Comparison of ENCODE assay signal across 8 cellular contexts in genomic region chr14:89702151-89702936, GRCh38.
A peak's percentile ranks its signal among the peaks of the same experiment; 100 is the strongest.
DNase-seq lines count a peak whose midpoint lies in the region; ATAC-seq and TF ChIP-seq lines count a peak whose summit lies in the region.

No MANE protein-coding gene starts in this region.

- H3K4me2 ChIP-seq in SU-DHL-6 (ENCODE audit: low read depth, low read length, poor library complexity, severe bottlenecking) (peak overlapping the region; percentile 58), fibroblast of lung (ENCODE audit: extremely low read depth, insufficient read depth, low read length) (peak overlapping the region; percentile 97), osteoblast (ENCODE audit: insufficient read depth, low read length) (peak overlapping the region; percentile 75)

- peak; percentile 53 for DNase-seq in NCI-H2171 treated with DMSO at 0.1 percent for 48 hours (lab: John Stamatoyannopoulos, UW)
- DNase-seq in NCI-H2171 (lab: John Stamatoyannopoulos, UW): no peak
- peak; percentile 58 to 65 for DNase-seq in fibroblast of lung (ENCODE audit: low read depth in 2 of 2)
- no peak for DNase-seq in osteoblast (ENCODE audit: insufficient read length, low spot score, missing footprints)
- DNase-seq in NK-92 treated with Interleukin-12 subunit alpha and Interleukin-12 subunit beta, amount 100 ng/mL, for 24 hours (lab: John Stamatoyannopoulos, UW): no peak
- DNase-seq in GM20000 (ENCODE audit: low spot score): no peak

- TF ChIP-seq CTCF in SU-DHL-6 (IDR thresholded peaks at IDR 0.05; ENCODE audit: insufficient read depth, low read length, poor library complexity, severe bottlenecking) (no peak), fibroblast of lung (conservative IDR thresholded peaks at IDR 0.05 in 1 of 2, IDR thresholded peaks at IDR 0.05 in 1 of 2; ENCODE audit: low read depth in 1 of 2, low read length in 2 of 2) (no peak), osteoblast (IDR thresholded peaks at IDR 0.05; ENCODE audit: extremely low read depth, low read depth, low read length) (no peak), GM20000 (IDR thresholded peaks at IDR 0.05; ENCODE audit: extremely low read depth, missing control alignments) (no peak)

- H3K79me2 ChIP-seq in SU-DHL-6 (ENCODE audit: insufficient read depth, low read length) (no peaks in the 10 kb centered on the region), fibroblast of lung (ENCODE audit: control insufficient read depth, insufficient read depth, low read length) (no peaks in the 10 kb centered on the region), osteoblast (ENCODE audit: insufficient read depth, low read length) (no peaks in the 10 kb centered on the region)

- H3K9me3 ChIP-seq in SU-DHL-6 (ENCODE audit: insufficient read depth, low read length) (no peaks in the 10 kb centered on the region), fibroblast of lung (ENCODE audit: control insufficient read depth, insufficient read depth, low read depth, low read length) (no peaks in the 10 kb centered on the region), osteoblast (ENCODE audit: low read depth, low read length) (no peaks in the 10 kb centered on the region)

- no peak for ATAC-seq in HG03342 (IDR thresholded peaks at IDR 0.05; ENCODE audit: unreplicated experiment)

- H3F3A ChIP-seq in SU-DHL-6 (ENCODE audit: insufficient read depth): peaks cover 5% of the 10 kb centered on the region; the same call in 1 of the 2 replicates

- H3K27ac ChIP-seq in SU-DHL-6 (ENCODE audit: low read depth, low read length): no peak overlapping the region
- H3K27ac ChIP-seq in fibroblast of lung (ENCODE audit: insufficient read depth, low read length): peak overlapping the region; percentile 83
- H3K27ac ChIP-seq in osteoblast (ENCODE audit: low read depth, low read length): no peak overlapping the region

- peak overlapping the region; percentile 27; the same call in 1 of the 2 replicates for H3K9ac ChIP-seq in SU-DHL-6 (ENCODE audit: low read length)
- peak overlapping the region; percentile 57 for H3K9ac ChIP-seq in fibroblast of lung (ENCODE audit: insufficient read depth, low read length)

- H3K4me1 ChIP-seq in fibroblast of lung (ENCODE audit: control insufficient read depth, extremely low read depth, insufficient read depth, low read length) (no peaks in the 10 kb centered on the region), osteoblast (ENCODE audit: insufficient read depth, low read length) (peaks cover 12% of the 10 kb centered on the region)

- no peaks in the 10 kb centered on the region for H3K9me2 ChIP-seq in SU-DHL-6 (replicated peaks; ENCODE audit: insufficient read depth, low read length)

- H2AFZ ChIP-seq in SU-DHL-6 (ENCODE audit: low read depth, low read length, severe bottlenecking): peak overlapping the region; percentile 80
- H2AFZ ChIP-seq in fibroblast of lung (ENCODE audit: low read length): peak overlapping the region; percentile 90
- peak overlapping the region; percentile 82 for H2AFZ ChIP-seq in osteoblast (ENCODE audit: low read length)

- H4K20me1 ChIP-seq in SU-DHL-6 (ENCODE audit: low read depth, low read length): no peaks in the 10 kb centered on the region
- H4K20me1 ChIP-seq in fibroblast of lung (ENCODE audit: control insufficient read depth, extremely low read depth, insufficient read depth, low read length): no peaks in the 10 kb centered on the region
- H4K20me1 ChIP-seq in osteoblast (ENCODE audit: insufficient read depth, low read length): no peaks in the 10 kb centered on the region

- H3K36me3 ChIP-seq in SU-DHL-6 (ENCODE audit: low read length) (no peaks in the 10 kb centered on the region), fibroblast of lung (ENCODE audit: control insufficient read depth, insufficient read depth, low read length) (no peaks in the 10 kb centered on the region), osteoblast (ENCODE audit: insufficient read depth, low read length) (no peaks in the 10 kb centered on the region)

- peak overlapping the region; percentile 44 for H3K4me3 ChIP-seq in SU-DHL-6 (ENCODE audit: insufficient read depth, low read length, poor library complexity, severe bottlenecking)
- peak overlapping the region; percentile 39 to 70 (median 42) for H3K4me3 ChIP-seq in fibroblast of lung (replicated peaks in 1 of 4; ENCODE audit: control extremely low read depth in 1 of 4, insufficient read depth in 1 of 4, low read depth in 3 of 4, low read length in 4 of 4)
- H3K4me3 ChIP-seq in osteoblast (ENCODE audit: insufficient read depth, low read length): peak overlapping the region; percentile 79

- H3K27me3 ChIP-seq in SU-DHL-6 (ENCODE audit: low read length): no peaks in the 10 kb centered on the region
- H3K27me3 ChIP-seq in fibroblast of lung (ENCODE audit: control insufficient read depth, insufficient read depth, low read length): no peaks in the 10 kb centered on the region
- H3K27me3 ChIP-seq in osteoblast (ENCODE audit: insufficient read depth, low read length): peaks cover 3% of the 10 kb centered on the region

Comparison
In these comparisons a context has a peak if more than half of its experiments do, and no peak if none do; other contexts are left out.
1. DNase-seq: peak in NCI-H2171 treated with DMSO at 0.1 percent for 48 hours (single experiment) and fibroblast of lung (2 of 2); none in NCI-H2171 (single experiment), osteoblast (single experiment), NK-92 treated with Interleukin-12 subunit alpha and Interleukin-12 subunit beta, amount 100 ng/mL, for 24 hours (single experiment) and GM20000 (single experiment).
2. Peak in every context shown above with its lines, with median percentiles within 50 percentile points of each other: H2AFZ ChIP-seq, H3K4me2 ChIP-seq and H3K4me3 ChIP-seq.